Comparison of ENCODE assay signal across 17 cellular contexts in the genomic region with DNA sequence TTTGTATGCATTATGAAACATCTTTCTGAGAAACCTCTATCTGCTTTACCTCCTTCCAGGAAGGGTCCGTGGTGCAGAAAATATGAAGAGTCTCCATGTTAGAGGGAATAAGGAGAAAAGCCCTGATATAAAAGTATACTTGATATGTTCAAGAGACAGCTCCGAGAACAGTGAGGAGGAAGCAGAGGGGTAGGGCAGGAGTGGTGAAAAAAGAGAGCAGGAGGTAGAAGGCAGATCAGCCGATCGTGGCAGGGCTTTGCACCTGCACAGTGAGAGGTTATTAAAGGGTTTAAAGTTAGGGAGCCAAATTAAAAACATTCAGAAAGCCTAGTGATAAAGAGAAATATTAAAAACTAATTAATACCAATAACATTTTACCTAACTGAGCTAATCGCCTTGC.
A peak's percentile ranks its signal among the peaks of the same experiment; 100 is the strongest.
DNase-seq lines count a peak whose midpoint lies in the region; ATAC-seq, FAIRE-seq and TF ChIP-seq lines count a peak whose summit lies in the region.
"Had no signal": no experiment of that assay in that cellular context is flagged by ENCODE, and none has a peak within 500 bp of the region (broad histone marks: within the 10 kb centered on the region; RNA-seq: fewer than 3 reads in every experiment).

No MANE protein-coding gene starts in this region.

- H3K4me3 ChIP-seq in HUES48 (ENCODE audit: low read depth, low read length): no peak overlapping the region
- H3K4me3 ChIP-seq in adipocyte (ENCODE audit: low read length): no peak overlapping the region
- H3K4me3 ChIP-seq in keratinocyte (ENCODE audit: control insufficient read depth in 2 of 3, extremely low read depth in 1 of 3, insufficient read depth in 2 of 3, low read depth in 1 of 3, low read length in 3 of 3): no peak overlapping the region
- H3K4me3 ChIP-seq in heart right ventricle: no peak overlapping the region
- H3K4me3 ChIP-seq: gastroesophageal sphincter, thyroid gland had no signal

- TF ChIP-seq POLR2A in erythroblast (IDR thresholded peaks at IDR 0.05; ENCODE audit: low read length): no peak

- TF ChIP-seq CTCF in keratinocyte (optimal IDR thresholded peaks at IDR 0.05 in 1 of 3, IDR thresholded peaks at IDR 0.05 in 1 of 3, conservative IDR thresholded peaks at IDR 0.05 in 1 of 3; ENCODE audit: extremely low read depth in 1 of 3, insufficient read depth in 2 of 3, low read length in 3 of 3) (no peak), heart right ventricle (IDR thresholded peaks at IDR 0.05) (no peak)

- H3K27me3 ChIP-seq in HUES48 (ENCODE audit: control insufficient read depth, insufficient read depth, low read length) (no peaks in the 10 kb centered on the region), adipocyte (replicated peaks; ENCODE audit: control insufficient read depth, insufficient read depth, low read length) (no peaks in the 10 kb centered on the region), keratinocyte (ENCODE audit: control insufficient read depth, extremely low read depth, insufficient read depth, low read length) (no peaks in the 10 kb centered on the region), heart right ventricle (no peaks in the 10 kb centered on the region)
- H3K27me3 ChIP-seq: gastroesophageal sphincter, thyroid gland had no signal

- peaks cover 38% of the 10 kb centered on the region for H3K4me1 ChIP-seq in HUES48 (ENCODE audit: control insufficient read depth, insufficient read depth, low read length)
- H3K4me1 ChIP-seq in adipocyte (ENCODE audit: control insufficient read depth, insufficient read depth, low read length): peaks cover 23% of the 10 kb centered on the region
- peaks cover 31% of the 10 kb centered on the region for H3K4me1 ChIP-seq in keratinocyte (ENCODE audit: control insufficient read depth, extremely low read depth, insufficient read depth, low read length)
- H3K4me1 ChIP-seq in heart right ventricle: peaks cover 0 to 24% (median 14%) of the 10 kb centered on the region in 9 donors
- H3K4me1 ChIP-seq: gastroesophageal sphincter had no signal

- H3K4me2 ChIP-seq in keratinocyte (ENCODE audit: control insufficient read depth, extremely low read depth, insufficient read depth, low read depth, low read length): no peak overlapping the region

- ATAC-seq in heart right ventricle: no peak
- ATAC-seq in HG02885 (IDR thresholded peaks at IDR 0.05; ENCODE audit: poor library complexity, unreplicated experiment): no peak
- ATAC-seq: stimulated activated naive B cell treated with anti-CD40 and anti-IgM and Interleukin-4, amounts not matched to agents 10 μg/mL and 1 μg/mL and 100 μg/mL, for 72 hours had no signal

- H3K27ac ChIP-seq in HUES48 (ENCODE audit: low read depth, low read length) (peak overlapping the region; percentile 92), keratinocyte (ENCODE audit: control insufficient read depth, insufficient read depth, low read length) (peak overlapping the region; percentile 59), heart right ventricle (peak overlapping the region in 3 of 10 donors; percentile 4 to 53 (median 42))
- H3K27ac ChIP-seq: gastroesophageal sphincter, thyroid gland had no signal

- dilution Hi-C loops in keratinocyte (cut with MboI; ENCODE audit: extremely low pct_ligation_motif_present, low sequenced_read_pairs): no loop called here

- no peaks in the 10 kb centered on the region for H3K9me1 ChIP-seq in keratinocyte (ENCODE audit: control insufficient read depth, extremely low read depth, insufficient read depth, low read length)

- DNase-seq in adipocyte (ENCODE audit: low read depth) (no peak), keratinocyte (ENCODE audit: low read depth, low spot score) (no peak), retina (peak; percentile 24), heart right ventricle (no peak), erythroblast (lab: John Stamatoyannopoulos, UW) (no peak), NCI-H1436 (lab: John Stamatoyannopoulos, UW) (no peak)
- DNase-seq: CD8-positive, alpha-beta memory T cell; DMS79 treated with DMSO at 0.1 percent for 48 hours; NCI-H1105 treated with DMSO at 0.1 percent for 48 hours; NCI-H526; nucleus accumbens; stimulated activated naive B cell treated with anti-CD40 and anti-IgM and Interleukin-4, amounts not matched to agents 10 μg/mL and 1 μg/mL and 100 μg/mL, for 72 hours had no signal

- 82 to 85% methylated on average over 5 of the region's 5 CpGs for WGBS in heart right ventricle, 2 donors

- no peaks in the 10 kb centered on the region for H3K9me3 ChIP-seq in HUES48 (ENCODE audit: control insufficient read depth, insufficient read depth, low read length)
- no peaks in the 10 kb centered on the region for H3K9me3 ChIP-seq in adipocyte (ENCODE audit: control insufficient read depth, low read length)
- H3K9me3 ChIP-seq in keratinocyte (ENCODE audit: control insufficient read depth, low read depth, low read length): no peaks in the 10 kb centered on the region
- no peaks in the 10 kb centered on the region for H3K9me3 ChIP-seq in heart right ventricle
- H3K9me3 ChIP-seq: gastroesophageal sphincter, thyroid gland had no signal

- H4K20me1 ChIP-seq in keratinocyte (ENCODE audit: control insufficient read depth, extremely low read depth, insufficient read depth, low read length): no peaks in the 10 kb centered on the region

- no peak for FAIRE-seq in keratinocyte (lab: Jason Lieb, UNC)
- FAIRE-seq: bronchial epithelial cell had no signal

- no peak overlapping the region for H3K9ac ChIP-seq in HUES48 (ENCODE audit: low read depth, low read length)
- peak overlapping the region; percentile 33 for H3K9ac ChIP-seq in adipocyte (ENCODE audit: low read length)
- H3K9ac ChIP-seq in keratinocyte (ENCODE audit: control insufficient read depth, extremely low read depth, insufficient read depth, low read length): no peak overlapping the region

- intact Hi-C loops in heart right ventricle (cut with DNase I): loop anchor here in 1 of 10 donors (10.0 kb wide), 2 partner anchors 110 to 210 kb away; no protein-coding TSS in a partner anchor

- peak overlapping the region; percentile 27 for H2AFZ ChIP-seq in keratinocyte (ENCODE audit: control insufficient read depth, low read length)

- H3K36me3 ChIP-seq in HUES48 (ENCODE audit: control insufficient read depth, insufficient read depth, low read length) (no peaks in the 10 kb centered on the region), adipocyte (ENCODE audit: control insufficient read depth, insufficient read depth, low read length, severe bottlenecking) (no peaks in the 10 kb centered on the region), keratinocyte (ENCODE audit: control insufficient read depth in 2 of 2, extremely low read depth in 1 of 2, insufficient read depth in 2 of 2, low read length in 2 of 2) (no peaks in the 10 kb centered on the region), heart right ventricle (no peaks in the 10 kb centered on the region)
- H3K36me3 ChIP-seq: gastroesophageal sphincter, thyroid gland had no signal

- H3K79me2 ChIP-seq in keratinocyte (ENCODE audit: control insufficient read depth, insufficient read depth, low read length): no peaks in the 10 kb centered on the region
